38 cellular contexts compared by ENCODE assay signal in the genomic region with DNA sequence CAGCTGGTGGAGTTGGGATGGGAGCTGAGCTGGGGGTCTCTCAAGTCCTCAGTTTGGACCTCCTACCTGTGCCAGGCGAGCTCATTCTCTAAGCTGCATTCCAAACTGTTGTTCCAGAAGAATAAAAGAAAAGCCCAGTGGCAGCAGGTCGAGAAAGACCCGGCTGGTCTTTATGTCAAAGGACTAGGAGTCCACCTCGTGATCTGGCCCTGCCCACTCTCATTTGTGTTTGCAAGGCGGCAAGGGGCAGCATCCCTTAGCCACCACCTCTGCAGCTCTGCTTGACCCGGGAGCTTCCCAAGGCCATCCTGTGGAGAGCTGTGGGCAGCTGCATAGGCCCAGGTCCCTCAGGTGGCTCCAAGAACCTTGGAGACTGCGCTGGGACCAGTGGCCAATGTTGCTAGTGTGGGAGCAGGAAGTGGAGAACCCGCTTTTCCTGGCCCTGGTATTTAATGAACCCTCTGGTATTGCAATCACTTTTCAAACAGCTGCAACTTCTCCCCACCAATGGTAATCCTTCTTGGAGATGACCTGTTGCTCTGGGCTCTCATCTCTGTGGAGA. TPM values are rescaled to one million over a fixed set of nuclear protein-coding genes. Genes with fewer than 3 reads are reported as not detected.
"Had no signal": no experiment of that assay in that cellular context is flagged by ENCODE, and none has a peak within 500 bp of the region (broad histone marks: within the 10 kb centered on the region; RNA-seq: fewer than 3 reads in every experiment).

No MANE protein-coding gene starts in this region.

- H3K9me3 ChIP-seq: adrenal gland, body of pancreas, Peyer's patch had no signal

- H3K4me2 ChIP-seq: KMS-11 had no signal

- H3K4me1 Mint-ChIP-seq: activated CD4-positive, alpha-beta T cell treated with anti-CD3 and anti-CD28 coated beads, Interleukin-2, amount 10 ng/mL, durations not matched to agents 24 days and 14 days had no signal

- DNase-seq: activated CD4-positive, alpha-beta T cell treated with anti-CD3 and anti-CD28 coated beads for 1 hour; activated CD4-positive, alpha-beta T cell treated with anti-CD3 and anti-CD28 coated beads, Interleukin-2, amount 10 ng/mL, durations not matched to agents 24 days and 14 days; activated CD4-positive, alpha-beta T cell treated with anti-CD3 and anti-CD28 coated beads, Interleukin-2, amount 50 U/mL, for 4 hours; activated CD4-positive, CD25-positive, alpha-beta regulatory T cell; activated CD8-positive, alpha-beta memory T cell treated with anti-CD3 and anti-CD28 coated beads, Interleukin-2, amount 50 U/mL, for 4 hours; activated gamma-delta T cell treated with Interleukin-2 at 50 U/mL for 16 hours; activated naive CD4-positive, alpha-beta T cell treated with anti-CD3 and anti-CD28 coated beads for 36 hours; activated T-cell treated with anti-CD3 and anti-CD28 coated beads for 4 hours; activated T-cell treated with anti-CD3 and anti-CD28 coated beads, Interleukin-2, amount 50 U/mL, for 4 hours; body of pancreas; caudate nucleus; MM.1S; MV-4-11; NCI-H1092; NCI-H1436 treated with DMSO at 0.1 percent for 48 hours; NCI-H1694 treated with DMSO at 0.1 percent for 48 hours; NCI-H2029 treated with DMSO at 0.1 percent for 48 hours; NCI-H2107; NCI-H2171; NCI-H510A; NCI-H526; NCI-H748 treated with DMSO at 0.1 percent for 48 hours; NK-92 treated with Interleukin-12 subunit alpha and Interleukin-12 subunit beta, amount 100 ng/mL, for 24 hours; PC-3; Right ventricle myocardium superior; SW 1271; T-helper 1 cell; T-helper 2 cell; T-helper 9 cell; WERI-Rb-1 had no signal

- H3K4me3 Mint-ChIP-seq: activated CD4-positive, alpha-beta T cell treated with anti-CD3 and anti-CD28 coated beads, Interleukin-2, amount 10 ng/mL, durations not matched to agents 24 days and 14 days; activated naive CD4-positive, alpha-beta T cell treated with anti-CD3 and anti-CD28 coated beads for 36 hours; activated T-cell treated with anti-CD3 and anti-CD28 coated beads, Interleukin-2, amount 50 U/mL, for 4 hours; activated T-helper 1 cell treated with anti-CD3 and anti-CD28 coated beads, Interleukin-12 subunit alpha, Interleukin-12 subunit beta, Interleukin-2, Interleukin-4 antibody, amounts not matched to agents 30 ng/mL and 10 ng/mL and 1 ng/mL, durations not matched to agents 14 hours and 24 hours and 36 hours had no signal

- H3K9me3 Mint-ChIP-seq: activated CD4-positive, alpha-beta T cell treated with anti-CD3 and anti-CD28 coated beads, Interleukin-2, amount 10 ng/mL, durations not matched to agents 24 days and 14 days; activated naive CD4-positive, alpha-beta T cell treated with anti-CD3 and anti-CD28 coated beads for 36 hours; activated naive CD4-positive, alpha-beta T cell treated with anti-CD3 and anti-CD28 coated beads, Interleukin-2, amount 50 U/mL, for 72 hours; activated T-cell treated with anti-CD3 and anti-CD28 coated beads, Interleukin-2, amount 50 U/mL, for 4 hours; activated T-helper 1 cell treated with anti-CD3 and anti-CD28 coated beads, Interleukin-12 subunit alpha, Interleukin-12 subunit beta, Interleukin-2, Interleukin-4 antibody, amounts not matched to agents 30 ng/mL and 10 ng/mL and 1 ng/mL, durations not matched to agents 14 hours and 24 hours and 36 hours had no signal

- FAIRE-seq: astrocyte, bronchial epithelial cell had no signal

- H3K27ac Mint-ChIP-seq: activated CD4-positive, alpha-beta T cell treated with anti-CD3 and anti-CD28 coated beads, Interleukin-2, amount 10 ng/mL, durations not matched to agents 24 days and 14 days; activated naive CD4-positive, alpha-beta T cell treated with anti-CD3 and anti-CD28 coated beads for 36 hours; activated naive CD4-positive, alpha-beta T cell treated with anti-CD3 and anti-CD28 coated beads, Interleukin-2, amount 50 U/mL, for 72 hours; activated T-helper 1 cell treated with anti-CD3 and anti-CD28 coated beads, Interleukin-12 subunit alpha, Interleukin-12 subunit beta, Interleukin-2, Interleukin-4 antibody, amounts not matched to agents 30 ng/mL and 10 ng/mL and 1 ng/mL, durations not matched to agents 14 hours and 24 hours and 36 hours had no signal

- H3K36me3 ChIP-seq: Peyer's patch, WERI-Rb-1 had no signal

- H3K9ac ChIP-seq: KMS-11 had no signal

- H3K36me3 Mint-ChIP-seq: activated naive CD4-positive, alpha-beta T cell treated with anti-CD3 and anti-CD28 coated beads, Interleukin-2, amount 50 U/mL, for 72 hours had no signal

- H3K27ac ChIP-seq: adrenal gland, body of pancreas, KMS-11, Peyer's patch, WERI-Rb-1 had no signal

- ATAC-seq: activated naive CD4-positive, alpha-beta T cell treated with anti-CD3 and anti-CD28 coated beads, Interleukin-2, amount 50 U/mL, for 72 hours; activated T-cell treated with anti-CD3 and anti-CD28 coated beads, Interleukin-2, amount 50 U/mL, for 4 hours; body of pancreas; PC-3 had no signal

- H3K4me3 ChIP-seq: adrenal gland, body of pancreas, Peyer's patch had no signal

- H3K4me1 ChIP-seq: body of pancreas, Peyer's patch had no signal

- H3K27me3 ChIP-seq: adrenal gland, body of pancreas, Peyer's patch had no signal

RNA-seq across cellular contexts. Expression of gene KY, which starts 30.9 kb away (rescaled TPM):
- total RNA-seq: activated CD4-positive, alpha-beta T cell treated with anti-CD3 and anti-CD28 coated beads, Interleukin-2, amount 10 ng/mL, durations not matched to agents 24 days and 14 days; activated naive CD4-positive, alpha-beta T cell treated with anti-CD3 and anti-CD28 coated beads for 36 hours; activated naive CD4-positive, alpha-beta T cell treated with anti-CD3 and anti-CD28 coated beads, Interleukin-2, amount 50 U/mL, for 72 hours; activated T-cell treated with anti-CD3 and anti-CD28 coated beads, Interleukin-2, amount 50 U/mL, for 4 hours; activated T-helper 1 cell treated with anti-CD3 and anti-CD28 coated beads, Interleukin-12 subunit alpha, Interleukin-12 subunit beta, Interleukin-2, Interleukin-4 antibody, amounts not matched to agents 30 ng/mL and 10 ng/mL and 1 ng/mL, durations not matched to agents 14 hours and 24 hours and 36 hours; bronchial epithelial cell; LHCN-M2 had no signal
